ENCODE assay signal across 11 cellular contexts in the genomic region with DNA sequence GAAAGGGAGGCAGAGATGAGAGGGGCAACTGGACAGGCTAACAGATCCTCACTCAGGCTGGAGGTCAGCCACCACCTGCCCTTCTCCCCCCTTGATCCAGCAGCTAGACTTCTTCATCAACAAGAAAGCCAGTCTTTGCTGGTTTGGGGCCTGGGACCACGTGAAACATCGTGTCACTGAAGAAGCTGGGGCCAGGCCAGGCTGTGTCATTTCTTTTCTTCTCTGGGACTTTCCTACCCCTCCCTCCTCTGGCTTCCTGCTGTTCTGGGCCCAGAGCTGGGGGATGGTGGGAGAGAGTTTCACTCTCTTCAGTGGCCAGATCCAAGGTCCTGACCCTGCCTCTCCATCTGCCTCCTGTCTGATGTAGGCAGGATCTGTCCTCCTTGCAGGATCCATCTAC. TPM values are rescaled to one million over a fixed set of nuclear protein-coding genes. Genes with fewer than 3 reads are reported as not detected.
A peak's percentile ranks its signal among the peaks of the same experiment; 100 is the strongest.
DNase-seq lines count a peak whose midpoint lies in the region; ATAC-seq, FAIRE-seq and TF ChIP-seq lines count a peak whose summit lies in the region.
"Had no signal": no experiment of that assay in that cellular context is flagged by ENCODE, and none has a peak within 500 bp of the region (broad histone marks: within the 10 kb centered on the region; RNA-seq: fewer than 3 reads in every experiment).

No MANE protein-coding gene starts in this region.

- TF ChIP-seq EP300 in transverse colon (IDR thresholded peaks at IDR 0.05; ENCODE audit: low read depth): no peak

- DNase-seq in AG10803 (ENCODE audit: low read depth) (peak; percentile 17), EH (ENCODE audit: low read depth) (peak; percentile 43), RPMI7951 (ENCODE audit: low read depth) (peak; percentile 31), kidney (peak; percentile 63), NCI-H82 treated with DMSO at 0.1 percent for 48 hours (lab: John Stamatoyannopoulos, UW; ENCODE audit: unreplicated experiment) (no peak), transverse colon (no peak)
- no peak for DNase-seq in activated effector memory CD4-positive, alpha-beta T cell treated with Interleukin-2 at 50 U/mL for 16 hours
- DNase-seq: stomach had no signal

- H3K27ac ChIP-seq in kidney (ENCODE audit: low read depth in 2 of 2, low read length in 2 of 2) (no peak overlapping the region), transverse colon (no peak overlapping the region)
- H3K27ac ChIP-seq: stomach had no signal

- intact Hi-C loops in kidney (cut with DNase I) (no loop called here), transverse colon (cut with DNase I; ENCODE audit: low total_unique reads) (no loop called here)

- no peak for ATAC-seq in GM19328 (IDR thresholded peaks at IDR 0.05; ENCODE audit: unreplicated experiment)

- H3K36me3 ChIP-seq in kidney (ENCODE audit: control insufficient read depth in 1 of 2, insufficient read depth in 2 of 2, low read length in 2 of 2) (no peaks in the 10 kb centered on the region), transverse colon (no peaks in the 10 kb centered on the region)
- H3K36me3 ChIP-seq: stomach had no signal

- H3K9me3 ChIP-seq in kidney (ENCODE audit: control insufficient read depth in 1 of 2, low read length in 2 of 2) (no peaks in the 10 kb centered on the region), transverse colon (no peaks in the 10 kb centered on the region)
- H3K9me3 ChIP-seq: stomach had no signal

- no peak overlapping the region for H3K9ac ChIP-seq in kidney (ENCODE audit: low read length in 2 of 2)

- no peak for FAIRE-seq in kidney (lab: Jason Lieb, UNC)
- FAIRE-seq: colon had no signal

- no peak for TF ChIP-seq POLR2A in transverse colon (IDR thresholded peaks at IDR 0.05)

- 45% methylated on average over 2 of the region's 2 CpGs; no CpG with 5 or more reads in 1 of the 2 donors for WGBS in transverse colon (ENCODE audit: low coverage in 1 of 2), 2 donors

- in situ Hi-C loops in transverse colon (cut with MboI; ENCODE audit: low pct_ligation_motif_present in 1 of 4, low pct_unique_long_range_greater_than_20kb in 1 of 4, low sequenced_read_pairs in 3 of 4): loop anchor here in 1 of 4 donors (25.0 kb wide), 1 partner anchor 174 kb away; a partner anchor contains a TSS

- H3K4me3 ChIP-seq in AG10803 (ENCODE audit: low read length) (no peak overlapping the region), kidney (ENCODE audit: low read length in 2 of 2) (no peak overlapping the region), transverse colon (no peak overlapping the region)
- H3K4me3 ChIP-seq: stomach had no signal

- TF ChIP-seq CTCF in AG10803 (conservative IDR thresholded peaks at IDR 0.05; ENCODE audit: low read length): no peak
- no peak for TF ChIP-seq CTCF in kidney (IDR thresholded peaks at IDR 0.05; ENCODE audit: borderline replicate concordance, extremely low read depth, insufficient read depth)
- no peak for TF ChIP-seq CTCF in transverse colon (IDR thresholded peaks at IDR 0.05)

- H3K27me3 ChIP-seq in transverse colon: peaks cover 8% of the 10 kb centered on the region

- H3K4me1 ChIP-seq in kidney (ENCODE audit: control insufficient read depth in 1 of 2, insufficient read depth in 1 of 2, low read depth in 1 of 2, low read length in 2 of 2) (peaks cover 6% of the 10 kb centered on the region in 2 donors), transverse colon (no peaks in the 10 kb centered on the region)

RNA-seq across cellular contexts. Expression of a gene that starts 18.1 kb away (rescaled TPM):
- under 0.01 TPM in 1 of 2 replicates, not detected in the other for total RNA-seq in RPMI7951 (2014; rRNA removed; shearing (Covaris generic))
- total RNA-seq in kidney (0.69 TPM), transverse colon (not detected)
- polyA plus RNA-seq in kidney (ENCODE audit: insufficient read depth, low read depth, low replicate concordance): 5.9 TPM

RNA-seq across cellular contexts. Expression of a gene that starts 41.8 kb away (rescaled TPM):
- 0.96 and 0.98 TPM in 2 replicates for total RNA-seq in RPMI7951 (2014; rRNA removed; shearing (Covaris generic))
- total RNA-seq in kidney: 2.0 TPM
- 0.73 TPM for polyA plus RNA-seq in kidney (ENCODE audit: insufficient read depth, low read depth, low replicate concordance)
- under 1 TPM in 2 of 4 donors, not detected in 2; 0.27 to 0.32 TPM for total RNA-seq in transverse colon
- total RNA-seq: glomerular endothelial cell had no signal

Comparison
In these comparisons a context has a peak if more than half of its experiments do, and no peak if none do; other contexts are left out.
1. DNase-seq: peak in AG10803 (single experiment), EH (single experiment), RPMI7951 (single experiment) and kidney (single experiment); none in activated effector memory CD4-positive, alpha-beta T cell treated with Interleukin-2 at 50 U/mL for 16 hours (single experiment), NCI-H82 treated with DMSO at 0.1 percent for 48 hours (single experiment) and transverse colon (single experiment).